10 cellular contexts compared by ENCODE assay signal in the genomic region with DNA sequence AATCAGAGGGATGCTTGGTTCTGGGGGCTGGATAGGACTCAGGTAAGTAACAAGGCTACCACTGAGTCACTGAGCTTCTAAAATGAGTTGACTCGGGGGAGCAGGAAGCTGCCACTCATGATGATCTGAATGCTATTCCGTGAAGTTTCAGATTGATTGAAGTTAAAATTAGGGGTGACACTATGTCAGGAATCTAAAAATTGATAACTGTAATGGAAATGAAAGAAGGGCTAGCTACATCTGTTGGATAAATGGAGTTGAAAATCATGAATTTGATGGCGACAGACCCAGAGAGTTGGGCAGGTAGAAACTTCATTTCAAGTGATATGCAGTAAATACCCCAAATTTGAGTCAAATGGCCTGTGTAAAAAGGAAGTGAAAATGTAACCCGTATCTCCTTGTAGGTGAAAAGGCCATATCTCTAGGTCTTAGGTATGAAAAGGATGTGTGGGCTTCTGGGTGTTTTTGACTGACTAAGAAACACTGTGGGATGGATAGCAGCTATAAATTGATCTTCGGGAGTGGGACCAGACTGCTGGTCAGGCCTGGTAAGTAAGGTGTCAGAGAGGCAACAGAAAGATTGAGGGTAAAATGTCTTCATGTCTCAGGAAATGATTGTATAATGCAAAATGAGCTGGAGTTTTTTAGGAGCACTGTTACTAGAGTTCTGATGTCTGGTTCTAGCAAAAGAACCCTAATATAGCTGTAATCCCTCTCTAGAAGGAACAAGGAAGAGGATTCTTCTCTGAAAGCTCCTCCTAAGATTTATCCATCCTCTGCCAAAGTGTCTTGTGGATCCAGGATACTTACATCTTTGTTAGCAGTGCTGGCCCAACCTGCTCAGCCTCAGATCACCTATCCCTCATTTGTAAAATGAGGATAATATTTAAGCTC. TPM values are rescaled to one million over a fixed set of nuclear protein-coding genes. Genes with fewer than 3 reads are reported as not detected.
DNase-seq lines count a peak whose midpoint lies in the region; ATAC-seq and TF ChIP-seq lines count a peak whose summit lies in the region.
"Had no signal": no experiment of that assay in that cellular context is flagged by ENCODE, and none has a peak within 500 bp of the region (broad histone marks: within the 10 kb centered on the region; RNA-seq: fewer than 3 reads in every experiment).

No MANE protein-coding gene starts in this region.

- no peak overlapping the region for H3K4me2 ChIP-seq in osteoblast (ENCODE audit: insufficient read depth, low read length)

- DNase-seq in CD8-positive, alpha-beta memory T cell, result peak in 1 of 5 donors; percentile 59
- no peak for DNase-seq in activated CD4-positive, alpha-beta memory T cell treated with anti-CD3 and anti-CD28 coated beads, Interleukin-2, amount 10 ng/mL, durations not matched to agents 7 days and 5 days
- DNase-seq in right cardiac atrium, result no peak
- DNase-seq in DMS114 treated with DMSO at 0.1 percent for 48 hours (lab: John Stamatoyannopoulos, UW; ENCODE audit: unreplicated experiment), result no peak
- no peak for DNase-seq in osteoblast (ENCODE audit: insufficient read length, low spot score, missing footprints)
- DNase-seq in NCI-H446 treated with DMSO at 0.1 percent for 48 hours (lab: John Stamatoyannopoulos, UW), result no peak
- DNase-seq: glutamatergic neuron, NCI-H226 had no signal

- ATAC-seq in HG02970 (IDR thresholded peaks at IDR 0.05; ENCODE audit: low FRiP score, unreplicated experiment), result peak; percentile 40
- no peak for ATAC-seq in right cardiac atrium

- TF ChIP-seq POLR2A in GM19099 (IDR thresholded peaks at IDR 0.05; ENCODE audit: extremely low read depth, insufficient read length, low read depth), result peak; percentile 89

- H3K4me3 ChIP-seq in CD8-positive, alpha-beta memory T cell (ENCODE audit: low read length), result peak overlapping the region; percentile 61
- H3K4me3 ChIP-seq in right cardiac atrium (ENCODE audit: low read length), result no peak overlapping the region
- no peak overlapping the region for H3K4me3 ChIP-seq in osteoblast (ENCODE audit: insufficient read depth, low read length)

- H3K27ac Mint-ChIP-seq in CD8-positive, alpha-beta memory T cell, result peak overlapping the region; percentile 89 to 99 (median 96)
- H3K27ac Mint-ChIP-seq in activated CD4-positive, alpha-beta memory T cell treated with anti-CD3 and anti-CD28 coated beads, Interleukin-2, amount 10 ng/mL, durations not matched to agents 7 days and 5 days, result peak overlapping the region; percentile 96

- H3K36me3 ChIP-seq in CD8-positive, alpha-beta memory T cell (ENCODE audit: insufficient read depth, low read length), result peaks cover 71% of the 10 kb centered on the region
- H3K36me3 ChIP-seq in osteoblast (ENCODE audit: insufficient read depth, low read length), result no peaks in the 10 kb centered on the region

- peaks cover 54 to 91% (median 57%) of the 10 kb centered on the region in 3 donors for H3K36me3 Mint-ChIP-seq in CD8-positive, alpha-beta memory T cell
- peaks cover 91% of the 10 kb centered on the region for H3K36me3 Mint-ChIP-seq in activated CD4-positive, alpha-beta memory T cell treated with anti-CD3 and anti-CD28 coated beads, Interleukin-2, amount 10 ng/mL, durations not matched to agents 7 days and 5 days (ENCODE audit: low read depth)

- H3K9me3 ChIP-seq in CD8-positive, alpha-beta memory T cell (ENCODE audit: low read length), result no peaks in the 10 kb centered on the region
- H3K9me3 ChIP-seq in right cardiac atrium (ENCODE audit: control insufficient read depth, low read length), result no peaks in the 10 kb centered on the region
- H3K9me3 ChIP-seq in osteoblast (ENCODE audit: low read depth, low read length), result no peaks in the 10 kb centered on the region

- no peaks in the 10 kb centered on the region for H4K20me1 ChIP-seq in osteoblast (ENCODE audit: insufficient read depth, low read length)

- H3K4me1 Mint-ChIP-seq in CD8-positive, alpha-beta memory T cell, result peaks cover 92 to 98% (median 98%) of the 10 kb centered on the region in 3 donors
- peaks cover 90% of the 10 kb centered on the region for H3K4me1 Mint-ChIP-seq in activated CD4-positive, alpha-beta memory T cell treated with anti-CD3 and anti-CD28 coated beads, Interleukin-2, amount 10 ng/mL, durations not matched to agents 7 days and 5 days

- no peaks in the 10 kb centered on the region for H3K79me2 ChIP-seq in osteoblast (ENCODE audit: insufficient read depth, low read length)

- H3K27me3 Mint-ChIP-seq in CD8-positive, alpha-beta memory T cell, result no peaks in the 10 kb centered on the region
- H3K27me3 Mint-ChIP-seq in activated CD4-positive, alpha-beta memory T cell treated with anti-CD3 and anti-CD28 coated beads, Interleukin-2, amount 10 ng/mL, durations not matched to agents 7 days and 5 days, result no peaks in the 10 kb centered on the region

- peaks cover 93% of the 10 kb centered on the region for H3K4me1 ChIP-seq in CD8-positive, alpha-beta memory T cell (ENCODE audit: insufficient read depth, low read length)
- H3K4me1 ChIP-seq in right cardiac atrium (ENCODE audit: control insufficient read depth, insufficient read depth, low read length), result no peaks in the 10 kb centered on the region
- H3K4me1 ChIP-seq in osteoblast (ENCODE audit: insufficient read depth, low read length), result peaks cover 14% of the 10 kb centered on the region

- whole genome bisulfite sequencing in right cardiac atrium, result 90% methylated on average over 5 of the region's 5 CpGs

- H3K9me3 Mint-ChIP-seq in CD8-positive, alpha-beta memory T cell, result no peaks in the 10 kb centered on the region
- H3K9me3 Mint-ChIP-seq in activated CD4-positive, alpha-beta memory T cell treated with anti-CD3 and anti-CD28 coated beads, Interleukin-2, amount 10 ng/mL, durations not matched to agents 7 days and 5 days, result no peaks in the 10 kb centered on the region

- H2AFZ ChIP-seq in osteoblast (ENCODE audit: low read length), result no peak overlapping the region

- H3K4me3 Mint-ChIP-seq in CD8-positive, alpha-beta memory T cell, result peak overlapping the region; percentile 81 to 93 (median 83)
- peak overlapping the region; percentile 82 for H3K4me3 Mint-ChIP-seq in activated CD4-positive, alpha-beta memory T cell treated with anti-CD3 and anti-CD28 coated beads, Interleukin-2, amount 10 ng/mL, durations not matched to agents 7 days and 5 days

- peak overlapping the region; percentile 45 for H3K27ac ChIP-seq in CD8-positive, alpha-beta memory T cell (ENCODE audit: low read depth, low read length)
- no peak overlapping the region for H3K27ac ChIP-seq in right cardiac atrium (ENCODE audit: low read length)
- H3K27ac ChIP-seq in osteoblast (ENCODE audit: low read depth, low read length), result no peak overlapping the region

- H3K27me3 ChIP-seq in CD8-positive, alpha-beta memory T cell (ENCODE audit: insufficient read depth, low read length, poor library complexity, severe bottlenecking), result no peaks in the 10 kb centered on the region
- H3K27me3 ChIP-seq in right cardiac atrium (ENCODE audit: control insufficient read depth, insufficient read depth) (no peaks in the 10 kb centered on the region), osteoblast (ENCODE audit: insufficient read depth, low read length) (no peaks in the 10 kb centered on the region)

- no peak for TF ChIP-seq CTCF in osteoblast (IDR thresholded peaks at IDR 0.05; ENCODE audit: extremely low read depth, low read depth, low read length)

- POLR2A ChIA-PET in CD8-positive, alpha-beta memory T cell (lab: Charles Lee), result interaction anchor here (0.5 to 12.3 kb wide), 7 partner anchors 10 to 34 kb away, joined by 4 to 258 read pairs (median 5); no protein-coding TSS in a partner anchor
- POLR2A ChIA-PET in activated CD4-positive, alpha-beta memory T cell treated with anti-CD3 and anti-CD28 coated beads, Interleukin-2, amount 10 ng/mL, durations not matched to agents 7 days and 5 days (lab: Charles Lee), result interaction anchor here (0.6 to 12.3 kb wide), 26 partner anchors 8 to 1267 kb away, joined by 3 to 707 read pairs (median 4); no protein-coding TSS in a partner anchor

- intact Hi-C loops in right cardiac atrium (cut with DNase I), result no loop called here

- CTCF ChIA-PET in CD8-positive, alpha-beta memory T cell (lab: Charles Lee), result interaction anchor here (0.8 to 9.0 kb wide), 13 partner anchors 7 to 820 kb away, joined by 3 to 69 read pairs (median 6); no protein-coding TSS in a partner anchor
- CTCF ChIA-PET in activated CD4-positive, alpha-beta memory T cell treated with anti-CD3 and anti-CD28 coated beads, Interleukin-2, amount 10 ng/mL, durations not matched to agents 7 days and 5 days (lab: Charles Lee), result interaction anchor here (0.6 to 4.1 kb wide), 18 partner anchors 10 to 553 kb away, joined by 3 to 29 read pairs (median 4); partner anchors contain the start of gene DAD1

RNA-seq across cellular contexts. Expression of gene DAD1, which starts 57.3 kb away (rescaled TPM):
- 100 to 1,000 TPM; 329 to 353 TPM for total RNA-seq in CD8-positive, alpha-beta memory T cell
- polyA plus RNA-seq in CD8-positive, alpha-beta memory T cell, result 622 TPM
- total RNA-seq in activated CD4-positive, alpha-beta memory T cell treated with anti-CD3 and anti-CD28 coated beads, Interleukin-2, amount 10 ng/mL, durations not matched to agents 7 days and 5 days, result 100 to 1,000 TPM; 160 to 167 TPM
- total RNA-seq in right cardiac atrium (100 to 1,000 TPM; 122 to 168 (median 158) TPM), osteoblast (213 and 272 TPM in 2 replicates)
- 220 TPM for polyA plus RNA-seq in right cardiac atrium
